8 cellular contexts compared by ENCODE assay signal in the genomic region with DNA sequence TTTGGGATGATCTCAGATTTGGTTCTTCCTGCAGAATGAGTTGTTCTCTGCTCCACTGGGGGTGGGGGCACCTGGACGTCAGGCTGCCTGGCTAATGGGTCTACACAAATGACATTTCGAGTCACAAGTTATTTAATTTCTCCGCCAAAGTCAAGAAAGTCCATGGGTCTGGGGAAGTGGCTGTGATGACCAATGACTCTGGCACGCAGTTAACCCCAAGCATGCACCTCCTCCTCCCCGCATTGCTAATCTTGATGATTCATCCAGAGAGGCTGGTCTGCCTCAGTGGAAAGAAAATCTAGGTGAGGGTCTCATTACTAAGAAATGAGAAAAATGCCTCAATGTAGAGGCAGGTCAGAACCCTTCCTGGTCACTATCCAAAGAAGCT.
DNase-seq lines count a peak whose midpoint lies in the region; ATAC-seq and TF ChIP-seq lines count a peak whose summit lies in the region.

No MANE protein-coding gene starts in this region.

- intact Hi-C loops in dorsolateral prefrontal cortex (cut with DNase I), result no loop called here

- peak overlapping the region; percentile 56 for H3K27ac Mint-ChIP-seq in activated CD8-positive, alpha-beta memory T cell treated with anti-CD3 and anti-CD28 coated beads, Interleukin-2, amount 10 ng/mL, durations not matched to agents 7 days and 5 days

- H3K4me3 ChIP-seq in SK-N-SH (ENCODE audit: low read depth in 2 of 2, low read length in 1 of 2) (no peak overlapping the region), thoracic aorta (no peak overlapping the region), dorsolateral prefrontal cortex (no peak overlapping the region)

- peak; percentile 34 to 90; a peak in 2 of 4 replicates for TF ChIP-seq EP300 in SK-N-SH (IDR thresholded peaks at IDR 0.05; ENCODE audit: borderline replicate concordance in 1 of 2, low read depth in 1 of 2, low read length in 1 of 2)

- H3K4me1 ChIP-seq in SK-N-SH (ENCODE audit: control insufficient read depth in 1 of 2, insufficient read depth in 2 of 2, low read depth in 1 of 2, low read length in 1 of 2) (peaks cover 0 to 26% of the 10 kb centered on the region in 2 experiments; a peak in 3 of 4 replicates), thoracic aorta (ENCODE audit: control insufficient read depth in 1 of 2, low read depth in 2 of 2) (peaks cover 17 to 35% of the 10 kb centered on the region in 2 donors)

- peak overlapping the region; percentile 59 for H3K9ac ChIP-seq in SK-N-SH

- peaks cover 67% of the 10 kb centered on the region for H3K4me1 Mint-ChIP-seq in activated CD8-positive, alpha-beta memory T cell treated with anti-CD3 and anti-CD28 coated beads, Interleukin-2, amount 10 ng/mL, durations not matched to agents 7 days and 5 days

- WGBS in SK-N-SH (ENCODE audit: low lambda C conversion rate), result 6% methylated on average over 5 of the region's 5 CpGs

- H3K9me2 ChIP-seq in SK-N-SH, result no peaks in the 10 kb centered on the region

- H3K27ac ChIP-seq in SK-N-SH (ENCODE audit: low read depth in 2 of 2, low read length in 1 of 2), result peak overlapping the region; percentile 34 to 97; a peak in 3 of 4 replicates
- H3K27ac ChIP-seq in thoracic aorta, result peak overlapping the region; percentile 39 to 51
- H3K27ac ChIP-seq in dorsolateral prefrontal cortex, result no peak overlapping the region

- TF ChIP-seq CTCF in SK-N-SH (IDR thresholded peaks at IDR 0.05) (no peak), thoracic aorta (IDR thresholded peaks at IDR 0.05) (no peak), dorsolateral prefrontal cortex (IDR thresholded peaks at IDR 0.05 in 54 of 56, conservative IDR thresholded peaks at IDR 0.05 in 2 of 56; ENCODE audit: low read depth in 1 of 56, partially characterized antibody in 56 of 56) (no peak)

- no peak for ATAC-seq in activated CD8-positive, alpha-beta memory T cell treated with anti-CD3 and anti-CD28 coated beads, Interleukin-2, amount 10 ng/mL, durations not matched to agents 7 days and 5 days
- ATAC-seq in thoracic aorta (ENCODE audit: insufficient number of reproducible peaks, low FRiP score, low read depth), result peak; percentile 91

- H2AFZ ChIP-seq in SK-N-SH (ENCODE audit: low read depth), result no peak overlapping the region

- H3F3A ChIP-seq in SK-N-SH (replicated peaks; ENCODE audit: insufficient read depth), result peaks cover 14% of the 10 kb centered on the region

- TF ChIP-seq RAD21 in SK-N-SH (IDR thresholded peaks at IDR 0.05; ENCODE audit: low read length), result no peak

- H3K36me3 Mint-ChIP-seq in activated CD8-positive, alpha-beta memory T cell treated with anti-CD3 and anti-CD28 coated beads, Interleukin-2, amount 10 ng/mL, durations not matched to agents 7 days and 5 days, result peaks cover 37% of the 10 kb centered on the region

- no peak for DNase-seq in activated CD8-positive, alpha-beta memory T cell treated with anti-CD3 and anti-CD28 coated beads, Interleukin-2, amount 10 ng/mL, durations not matched to agents 7 days and 5 days
- no peak for DNase-seq in activated CD8-positive, alpha-beta memory T cell treated with anti-CD3 and anti-CD28 coated beads, Interleukin-2, amount 50 U/mL, for 4 hours
- DNase-seq in SK-N-SH (no peak), glomerular endothelial cell (ENCODE audit: extremely low read depth, low read depth, low spot score) (peak; percentile 56), thoracic aorta (ENCODE audit: low spot score) (peak; percentile 3), NCI-H2171 treated with DMSO at 0.1 percent for 48 hours (lab: John Stamatoyannopoulos, UW) (no peak), dorsolateral prefrontal cortex (no peak), NCI-H1694 (lab: John Stamatoyannopoulos, UW) (no peak)

- POLR2A ChIA-PET in SK-N-SH (lab: Yijun Ruan, JAX), result no interaction called here

- peak overlapping the region; percentile 65 for H3K4me2 ChIP-seq in SK-N-SH

- no peaks in the 10 kb centered on the region for H3K27me3 ChIP-seq in SK-N-SH (ENCODE audit: insufficient read depth)
- no peaks in the 10 kb centered on the region for H3K27me3 ChIP-seq in thoracic aorta (replicated peaks; ENCODE audit: insufficient read depth)
- H3K27me3 ChIP-seq in dorsolateral prefrontal cortex, result no peaks in the 10 kb centered on the region

- H3K9me3 Mint-ChIP-seq in activated CD8-positive, alpha-beta memory T cell treated with anti-CD3 and anti-CD28 coated beads, Interleukin-2, amount 10 ng/mL, durations not matched to agents 7 days and 5 days (ENCODE audit: low read depth), result no peaks in the 10 kb centered on the region

- H3K9me3 ChIP-seq in SK-N-SH (no peaks in the 10 kb centered on the region), thoracic aorta (no peaks in the 10 kb centered on the region)

- peaks cover 8% of the 10 kb centered on the region for H3K79me2 ChIP-seq in SK-N-SH (ENCODE audit: insufficient read depth)

- peaks cover 0 to 6% of the 10 kb centered on the region in 2 experiments for H3K36me3 ChIP-seq in SK-N-SH (replicated peaks in 1 of 2; ENCODE audit: control insufficient read depth in 1 of 2, insufficient read depth in 2 of 2, low read length in 1 of 2)
- H3K36me3 ChIP-seq in thoracic aorta, result no peaks in the 10 kb centered on the region

- no peaks in the 10 kb centered on the region for H3K27me3 Mint-ChIP-seq in activated CD8-positive, alpha-beta memory T cell treated with anti-CD3 and anti-CD28 coated beads, Interleukin-2, amount 10 ng/mL, durations not matched to agents 7 days and 5 days

- H4K20me1 ChIP-seq in SK-N-SH (ENCODE audit: insufficient read depth), result no peaks in the 10 kb centered on the region

- no peak overlapping the region for H3K4me3 Mint-ChIP-seq in activated CD8-positive, alpha-beta memory T cell treated with anti-CD3 and anti-CD28 coated beads, Interleukin-2, amount 10 ng/mL, durations not matched to agents 7 days and 5 days

- CTCF ChIA-PET in activated CD8-positive, alpha-beta memory T cell treated with anti-CD3 and anti-CD28 coated beads, Interleukin-2, amount 10 ng/mL, durations not matched to agents 7 days and 5 days (lab: Charles Lee), result interaction anchor here (0.6 to 3.2 kb wide), 3 partner anchors 60 to 231 kb away, joined by 3 to 11 read pairs (median 4); no protein-coding TSS in a partner anchor
- CTCF ChIA-PET in SK-N-SH (lab: Yijun Ruan, JAX), result interaction anchor here (1.0 kb wide), 1 partner anchor 102 kb away, joined by 3 read pairs; no protein-coding TSS in a partner anchor

TF ChIP-seq in SK-N-SH, 30 proteins besides CTCF, POLR2A, EP300 and RAD21:
- no peak for TF ChIP-seq MEF2A (IDR thresholded peaks at IDR 0.05; ENCODE audit: borderline replicate concordance, low read depth)
- no peak for TF ChIP-seq NRF1 (IDR thresholded peaks at IDR 0.05; ENCODE audit: low read depth, low read length)
- 0 out of 2 replicates have a peak, but pooled peaks have one; percentile 39 for TF ChIP-seq FOXM1 (IDR thresholded peaks at IDR 0.05; ENCODE audit: low read depth)
- TF ChIP-seq, protein P1, sequence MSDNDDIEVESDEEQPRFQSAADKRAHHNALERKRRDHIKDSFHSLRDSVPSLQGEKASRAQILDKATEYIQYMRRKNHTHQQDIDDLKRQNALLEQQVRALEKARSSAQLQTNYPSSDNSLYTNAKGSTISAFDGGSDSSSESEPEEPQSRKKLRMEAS (IDR thresholded peaks at IDR 0.05; ENCODE audit: low read depth), result peak; percentile 46
- TF ChIP-seq TAF1 (IDR thresholded peaks at IDR 0.05; ENCODE audit: borderline replicate concordance, low read depth, low read length), result no peak
- peak; percentile 99 for TF ChIP-seq JUND (IDR thresholded peaks at IDR 0.05)
- peak; percentile 94 for TF ChIP-seq TEAD4 (IDR thresholded peaks at IDR 0.05; ENCODE audit: borderline replicate concordance, insufficient read depth)
- TF ChIP-seq, protein P2, sequence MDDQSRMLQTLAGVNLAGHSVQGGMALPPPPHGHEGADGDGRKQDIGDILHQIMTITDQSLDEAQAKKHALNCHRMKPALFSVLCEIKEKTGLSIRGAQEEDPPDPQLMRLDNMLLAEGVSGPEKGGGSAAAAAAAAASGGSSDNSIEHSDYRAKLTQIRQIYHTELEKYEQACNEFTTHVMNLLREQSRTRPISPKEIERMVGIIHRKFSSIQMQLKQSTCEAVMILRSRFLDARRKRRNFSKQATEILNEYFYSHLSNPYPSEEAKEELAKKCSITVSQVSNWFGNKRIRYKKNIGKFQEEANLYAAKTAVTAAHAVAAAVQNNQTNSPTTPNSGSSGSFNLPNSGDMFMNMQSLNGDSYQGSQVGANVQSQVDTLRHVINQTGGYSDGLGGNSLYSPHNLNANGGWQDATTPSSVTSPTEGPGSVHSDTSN (IDR thresholded peaks at IDR 0.05), result peak; percentile 85
- 0 out of 2 replicates have a peak, but pooled peaks have one; percentile 47 for TF ChIP-seq SIN3A (IDR thresholded peaks at IDR 0.05; ENCODE audit: borderline replicate concordance, low read depth, low read length)
- TF ChIP-seq NFIC (IDR thresholded peaks at IDR 0.05; ENCODE audit: borderline replicate concordance), result peak; percentile 88
- TF ChIP-seq FOSL2 (IDR thresholded peaks at IDR 0.05; ENCODE audit: borderline replicate concordance, low read depth), result peak; percentile 99
- TF ChIP-seq TCF12 (IDR thresholded peaks at IDR 0.05), result peak; percentile 89
- TF ChIP-seq POLR2AphosphoS5 (IDR thresholded peaks at IDR 0.05; ENCODE audit: low read depth, low read length), result peak; percentile 31; the same call in 1 of the 2 replicates
- no peak for TF ChIP-seq RCOR1 (IDR thresholded peaks at IDR 0.05; ENCODE audit: low read length)
- peak; percentile 64; the same call in 1 of the 2 replicates for TF ChIP-seq ZBTB33 (IDR thresholded peaks at IDR 0.05; ENCODE audit: borderline replicate concordance, low read depth)
- TF ChIP-seq RXRA (IDR thresholded peaks at IDR 0.05; ENCODE audit: borderline replicate concordance, low read depth), result peak; percentile 85; the same call in 1 of the 2 replicates

Comparison
In these comparisons a context has a peak if more than half of its experiments do, and no peak if none do; other contexts are left out.
1. DNase-seq: peak in glomerular endothelial cell (single experiment) and thoracic aorta (single experiment); none in activated CD8-positive, alpha-beta memory T cell treated with anti-CD3 and anti-CD28 coated beads, Interleukin-2, amount 10 ng/mL, durations not matched to agents 7 days and 5 days (single experiment), activated CD8-positive, alpha-beta memory T cell treated with anti-CD3 and anti-CD28 coated beads, Interleukin-2, amount 50 U/mL, for 4 hours (single experiment), SK-N-SH (single experiment), NCI-H2171 treated with DMSO at 0.1 percent for 48 hours (single experiment), dorsolateral prefrontal cortex (0 of 10) and NCI-H1694 (single experiment).
2. H3K27ac ChIP-seq: peak in SK-N-SH (2 of 2) and thoracic aorta (2 of 2); none in dorsolateral prefrontal cortex (0 of 59).